1 cellular context compared by ENCODE assay signal in the genomic region with DNA sequence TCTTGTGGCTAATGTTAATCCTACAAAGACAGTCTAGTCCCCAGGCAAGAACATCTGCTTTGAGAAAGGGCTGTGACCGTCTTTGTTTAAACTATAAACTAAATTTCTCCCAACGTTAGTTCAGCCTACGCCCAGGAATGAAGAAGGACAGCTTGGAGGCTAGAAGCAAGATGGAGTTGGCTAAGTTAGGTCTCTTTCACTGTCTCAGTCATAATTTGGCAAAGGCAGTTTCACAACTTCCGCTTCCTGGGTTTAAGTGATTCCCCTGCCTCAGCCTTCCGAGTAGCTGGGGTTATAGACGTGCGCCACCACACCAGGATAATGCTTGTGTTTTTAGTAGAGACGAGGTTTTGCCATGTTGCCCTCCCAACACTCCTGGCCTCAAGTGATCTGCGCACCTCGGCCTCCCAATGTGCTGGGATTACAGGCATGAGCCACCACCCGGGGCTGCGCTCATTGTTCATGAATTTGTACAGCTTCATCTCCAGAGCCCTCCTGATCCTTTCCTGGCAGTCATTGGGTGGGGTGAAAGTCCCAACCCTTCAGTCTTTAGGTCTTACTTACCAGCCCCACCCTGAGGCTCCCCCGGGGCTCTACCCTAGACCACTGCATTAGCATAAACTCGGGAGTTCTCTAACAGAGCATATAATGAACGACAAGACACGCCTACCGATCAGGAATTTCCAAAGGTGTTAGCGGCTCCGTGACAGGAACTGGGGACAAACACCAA.
A peak's percentile ranks its signal among the peaks of the same experiment; 100 is the strongest.
TF ChIP-seq lines count a peak whose summit lies in the region.

No MANE protein-coding gene starts in this region.

TF ChIP-seq in H1, 55 proteins besides CTCF, POLR2A, EP300 and RAD21:
- TF ChIP-seq POLR2AphosphoS5 (IDR thresholded peaks at IDR 0.05; ENCODE audit: low read depth, low read length) (0 out of 2 replicates have a peak, but pooled peaks have one; percentile 27), MAFK (IDR thresholded peaks at IDR 0.05; ENCODE audit: low read depth, low read length) (no peak)
TF ChIP-seq in H1: peak in this region for 1.
